8 cellular contexts compared by ENCODE assay signal in the genomic region with DNA sequence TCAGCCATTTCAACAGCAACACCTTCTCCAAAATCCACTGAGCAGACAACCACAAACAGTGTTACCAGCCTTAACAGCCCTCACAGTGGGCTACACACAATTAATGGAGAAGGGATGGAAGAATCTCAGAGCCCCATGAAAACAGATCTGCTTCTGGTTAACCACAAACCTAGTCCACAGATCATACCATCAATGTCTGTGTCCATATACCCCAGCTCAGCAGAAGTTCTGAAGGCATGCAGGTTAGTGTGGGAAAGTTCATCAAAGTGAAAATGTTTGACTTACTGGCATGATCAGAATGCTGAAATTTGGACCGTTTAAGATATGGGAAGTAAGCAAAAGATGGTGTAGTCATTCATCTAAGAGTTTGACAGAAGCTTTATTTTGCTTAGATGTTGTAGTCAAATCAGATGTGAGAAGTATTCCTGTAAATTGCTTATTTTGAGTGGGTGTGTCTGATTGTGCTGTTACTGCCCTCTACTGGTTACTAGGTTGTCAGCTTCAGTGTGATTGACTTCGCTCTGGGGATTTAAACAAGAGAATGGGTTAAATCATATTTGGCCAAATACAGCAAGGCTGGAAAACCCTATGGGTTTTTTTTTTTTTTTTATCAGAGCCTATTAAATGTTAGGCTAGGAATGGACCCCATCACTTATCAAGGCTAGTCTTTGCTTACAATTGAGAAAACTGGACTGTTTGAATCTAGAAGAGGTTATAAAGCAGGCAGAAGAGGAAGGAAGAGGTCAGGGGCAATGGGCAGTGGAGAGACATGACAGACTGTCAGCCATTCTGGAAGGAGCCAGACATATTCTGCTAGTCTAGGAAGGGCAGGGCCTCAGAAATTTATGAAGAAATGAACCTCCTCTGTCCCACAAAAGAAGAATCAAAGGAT.
A peak's percentile ranks its signal among the peaks of the same experiment; 100 is the strongest.
DNase-seq lines count a peak whose midpoint lies in the region; ATAC-seq lines count a peak whose summit lies in the region.

No MANE protein-coding gene starts in this region.

- peak; percentile 42 for DNase-seq in Caki2 (ENCODE audit: low read depth)
- peak; percentile 34 for DNase-seq in NCI-H345 (lab: John Stamatoyannopoulos, UW)
- DNase-seq in amniotic epithelial cell (ENCODE audit: low read depth) = peak; percentile 50
- peak; percentile 8 for DNase-seq in hepatic stellate cell (ENCODE audit: low spot score)
- no peak for DNase-seq in stimulated activated effector memory CD8-positive, alpha-beta T cell treated with anti-CD3 and anti-CD28 coated beads, Interleukin-12 subunit alpha, Interleukin-12 subunit beta, amount 100 ng/mL, for 72 hours (ENCODE audit: low spot score in 2 of 2)
- DNase-seq in stimulated activated CD4-positive, alpha-beta T cell treated with anti-CD3 and anti-CD28 coated beads, Interleukin-2, amount 100 ng/mL, for 48 hours = no peak

- peak; percentile 49 for ATAC-seq in GM19023 (IDR thresholded peaks at IDR 0.05; ENCODE audit: unreplicated experiment)
- ATAC-seq in stimulated activated effector memory CD8-positive, alpha-beta T cell treated with anti-CD3 and anti-CD28 coated beads, Interleukin-12 subunit alpha, Interleukin-12 subunit beta, amount 100 ng/mL, for 72 hours = peak; percentile 45
- ATAC-seq in HG02678 (IDR thresholded peaks at IDR 0.05; ENCODE audit: unreplicated experiment) = no peak

- H3K4me1 Mint-ChIP-seq in stimulated activated effector memory CD8-positive, alpha-beta T cell treated with anti-CD3 and anti-CD28 coated beads, Interleukin-12 subunit alpha, Interleukin-12 subunit beta, amount 100 ng/mL, for 72 hours = peaks cover 36% of the 10 kb centered on the region

- H3K4me3 Mint-ChIP-seq in stimulated activated effector memory CD8-positive, alpha-beta T cell treated with anti-CD3 and anti-CD28 coated beads, Interleukin-12 subunit alpha, Interleukin-12 subunit beta, amount 100 ng/mL, for 72 hours = no peak overlapping the region

- H3K36me3 Mint-ChIP-seq in stimulated activated effector memory CD8-positive, alpha-beta T cell treated with anti-CD3 and anti-CD28 coated beads, Interleukin-12 subunit alpha, Interleukin-12 subunit beta, amount 100 ng/mL, for 72 hours = peaks cover 45% of the 10 kb centered on the region

- peak overlapping the region; percentile 59 for H3K27ac Mint-ChIP-seq in stimulated activated effector memory CD8-positive, alpha-beta T cell treated with anti-CD3 and anti-CD28 coated beads, Interleukin-12 subunit alpha, Interleukin-12 subunit beta, amount 100 ng/mL, for 72 hours

- H3K9me3 Mint-ChIP-seq in stimulated activated effector memory CD8-positive, alpha-beta T cell treated with anti-CD3 and anti-CD28 coated beads, Interleukin-12 subunit alpha, Interleukin-12 subunit beta, amount 100 ng/mL, for 72 hours = no peaks in the 10 kb centered on the region

- in situ Hi-C loops in Caki2 (cut with HindIII; ENCODE audit: low pct_unique_long_range_greater_than_20kb, low sequenced_read_pairs) = no loop called here

Comparison
In these comparisons a context has a peak if more than half of its experiments do, and no peak if none do; other contexts are left out.
1. DNase-seq: peak in Caki2 (single experiment), NCI-H345 (single experiment), amniotic epithelial cell (single experiment) and hepatic stellate cell (single experiment); none in stimulated activated effector memory CD8-positive, alpha-beta T cell treated with anti-CD3 and anti-CD28 coated beads, Interleukin-12 subunit alpha, Interleukin-12 subunit beta, amount 100 ng/mL, for 72 hours (0 of 2) and stimulated activated CD4-positive, alpha-beta T cell treated with anti-CD3 and anti-CD28 coated beads, Interleukin-2, amount 100 ng/mL, for 48 hours (0 of 2).